In the genomic region with DNA sequence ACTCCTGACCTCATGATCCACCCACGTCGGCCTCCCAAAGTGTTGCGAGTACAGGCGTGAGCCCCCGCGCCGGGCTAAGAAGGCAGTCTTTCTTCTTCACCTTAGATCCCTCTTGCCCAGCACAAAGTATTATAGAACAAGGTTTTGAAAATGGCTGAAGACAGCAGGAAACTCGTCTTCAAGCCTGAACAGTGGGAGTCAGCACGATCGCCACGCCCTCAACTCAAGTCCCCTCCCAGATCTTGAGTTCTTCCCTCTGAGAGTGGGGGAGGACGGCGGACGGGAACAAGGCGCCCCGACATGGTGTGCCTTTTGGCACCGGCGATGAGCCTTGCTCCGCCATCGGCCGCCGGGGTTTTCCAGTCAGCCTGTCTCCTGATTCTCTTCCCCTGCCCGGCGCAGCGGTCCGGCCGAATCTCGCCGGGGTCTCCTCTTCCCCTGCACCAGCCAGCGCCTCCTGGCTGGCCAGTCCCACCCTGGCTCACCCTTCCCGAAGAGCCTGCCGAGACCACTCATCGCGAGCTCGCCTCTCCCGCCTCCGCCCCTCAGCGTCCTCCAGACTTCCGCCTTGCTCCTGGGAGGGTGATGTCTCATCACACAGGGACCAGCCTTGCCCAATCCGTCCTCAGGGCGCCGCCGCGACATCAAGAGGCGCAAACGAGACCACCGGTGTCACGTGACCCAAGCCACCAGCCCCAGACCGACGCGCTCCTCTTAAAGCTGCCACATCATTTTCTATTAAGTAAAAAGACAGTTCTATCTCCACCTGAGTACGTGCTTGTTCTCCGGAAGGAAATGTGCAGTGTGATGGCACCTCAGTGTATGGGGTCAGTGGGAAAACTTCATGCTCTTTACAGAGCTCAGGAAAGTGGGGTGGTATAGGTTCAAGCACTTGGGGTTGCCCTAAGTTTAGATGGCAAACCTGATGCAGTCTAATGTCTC, we compare ENCODE assay signal across 1 cellular context.
A peak's percentile ranks its signal among the peaks of the same experiment; 100 is the strongest.
TF ChIP-seq lines count a peak whose summit lies in the region.

A gene with protein sequence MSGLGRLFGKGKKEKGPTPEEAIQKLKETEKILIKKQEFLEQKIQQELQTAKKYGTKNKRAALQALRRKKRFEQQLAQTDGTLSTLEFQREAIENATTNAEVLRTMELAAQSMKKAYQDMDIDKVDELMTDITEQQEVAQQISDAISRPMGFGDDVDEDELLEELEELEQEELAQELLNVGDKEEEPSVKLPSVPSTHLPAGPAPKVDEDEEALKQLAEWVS (minus strand): TSS at position 565 of the 942 bp plus-strand sequence. CDS start 49 bp downstream, at position 516.

TF ChIP-seq in HepG2, 621 proteins besides CTCF, POLR2A, EP300 and RAD21 (continued from another document and continues in another):
- TF ChIP-seq, protein P1, sequence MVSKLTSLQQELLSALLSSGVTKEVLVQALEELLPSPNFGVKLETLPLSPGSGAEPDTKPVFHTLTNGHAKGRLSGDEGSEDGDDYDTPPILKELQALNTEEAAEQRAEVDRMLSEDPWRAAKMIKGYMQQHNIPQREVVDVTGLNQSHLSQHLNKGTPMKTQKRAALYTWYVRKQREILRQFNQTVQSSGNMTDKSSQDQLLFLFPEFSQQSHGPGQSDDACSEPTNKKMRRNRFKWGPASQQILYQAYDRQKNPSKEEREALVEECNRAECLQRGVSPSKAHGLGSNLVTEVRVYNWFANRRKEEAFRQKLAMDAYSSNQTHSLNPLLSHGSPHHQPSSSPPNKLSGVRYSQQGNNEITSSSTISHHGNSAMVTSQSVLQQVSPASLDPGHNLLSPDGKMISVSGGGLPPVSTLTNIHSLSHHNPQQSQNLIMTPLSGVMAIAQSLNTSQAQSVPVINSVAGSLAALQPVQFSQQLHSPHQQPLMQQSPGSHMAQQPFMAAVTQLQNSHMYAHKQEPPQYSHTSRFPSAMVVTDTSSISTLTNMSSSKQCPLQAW (CRISPR knock-in tag; IDR thresholded peaks at IDR 0.05) = peak; percentile 97
- peak; percentile 99 for TF ChIP-seq YEATS4 (CRISPR knock-in tag; IDR thresholded peaks at IDR 0.05; ENCODE audit: borderline replicate concordance)
- TF ChIP-seq, protein P2, sequence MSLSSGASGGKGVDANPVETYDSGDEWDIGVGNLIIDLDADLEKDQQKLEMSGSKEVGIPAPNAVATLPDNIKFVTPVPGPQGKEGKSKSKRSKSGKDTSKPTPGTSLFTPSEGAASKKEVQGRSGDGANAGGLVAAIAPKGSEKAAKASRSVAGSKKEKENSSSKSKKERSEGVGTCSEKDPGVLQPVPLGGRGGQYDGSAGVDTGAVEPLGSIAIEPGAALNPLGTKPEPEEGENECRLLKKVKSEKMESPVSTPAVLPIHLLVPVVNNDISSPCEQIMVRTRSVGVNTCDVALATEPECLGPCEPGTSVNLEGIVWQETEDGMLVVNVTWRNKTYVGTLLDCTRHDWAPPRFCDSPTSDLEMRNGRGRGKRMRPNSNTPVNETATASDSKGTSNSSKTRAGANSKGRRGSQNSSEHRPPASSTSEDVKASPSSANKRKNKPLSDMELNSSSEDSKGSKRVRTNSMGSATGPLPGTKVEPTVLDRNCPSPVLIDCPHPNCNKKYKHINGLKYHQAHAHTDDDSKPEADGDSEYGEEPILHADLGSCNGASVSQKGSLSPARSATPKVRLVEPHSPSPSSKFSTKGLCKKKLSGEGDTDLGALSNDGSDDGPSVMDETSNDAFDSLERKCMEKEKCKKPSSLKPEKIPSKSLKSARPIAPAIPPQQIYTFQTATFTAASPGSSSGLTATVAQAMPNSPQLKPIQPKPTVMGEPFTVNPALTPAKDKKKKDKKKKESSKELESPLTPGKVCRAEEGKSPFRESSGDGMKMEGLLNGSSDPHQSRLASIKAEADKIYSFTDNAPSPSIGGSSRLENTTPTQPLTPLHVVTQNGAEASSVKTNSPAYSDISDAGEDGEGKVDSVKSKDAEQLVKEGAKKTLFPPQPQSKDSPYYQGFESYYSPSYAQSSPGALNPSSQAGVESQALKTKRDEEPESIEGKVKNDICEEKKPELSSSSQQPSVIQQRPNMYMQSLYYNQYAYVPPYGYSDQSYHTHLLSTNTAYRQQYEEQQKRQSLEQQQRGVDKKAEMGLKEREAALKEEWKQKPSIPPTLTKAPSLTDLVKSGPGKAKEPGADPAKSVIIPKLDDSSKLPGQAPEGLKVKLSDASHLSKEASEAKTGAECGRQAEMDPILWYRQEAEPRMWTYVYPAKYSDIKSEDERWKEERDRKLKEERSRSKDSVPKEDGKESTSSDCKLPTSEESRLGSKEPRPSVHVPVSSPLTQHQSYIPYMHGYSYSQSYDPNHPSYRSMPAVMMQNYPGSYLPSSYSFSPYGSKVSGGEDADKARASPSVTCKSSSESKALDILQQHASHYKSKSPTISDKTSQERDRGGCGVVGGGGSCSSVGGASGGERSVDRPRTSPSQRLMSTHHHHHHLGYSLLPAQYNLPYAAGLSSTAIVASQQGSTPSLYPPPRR (CRISPR knock-in tag; IDR thresholded peaks at IDR 0.05; ENCODE audit: borderline replicate concordance) = peak; percentile 91
- TF ChIP-seq, protein P3, sequence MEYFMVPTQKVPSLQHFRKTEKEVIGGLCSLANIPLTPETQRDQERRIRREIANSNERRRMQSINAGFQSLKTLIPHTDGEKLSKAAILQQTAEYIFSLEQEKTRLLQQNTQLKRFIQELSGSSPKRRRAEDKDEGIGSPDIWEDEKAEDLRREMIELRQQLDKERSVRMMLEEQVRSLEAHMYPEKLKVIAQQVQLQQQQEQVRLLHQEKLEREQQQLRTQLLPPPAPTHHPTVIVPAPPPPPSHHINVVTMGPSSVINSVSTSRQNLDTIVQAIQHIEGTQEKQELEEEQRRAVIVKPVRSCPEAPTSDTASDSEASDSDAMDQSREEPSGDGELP (IDR thresholded peaks at IDR 0.05; ENCODE audit: borderline replicate concordance, low read depth) = peak; percentile 71; the same call in 1 of the 2 replicates
- TF ChIP-seq CREB1 (IDR thresholded peaks at IDR 0.05) = peak; percentile 99
- no peak for TF ChIP-seq CREB1 (CRISPR knock-in tag; IDR thresholded peaks at IDR 0.05)
- TF ChIP-seq, protein P4, sequence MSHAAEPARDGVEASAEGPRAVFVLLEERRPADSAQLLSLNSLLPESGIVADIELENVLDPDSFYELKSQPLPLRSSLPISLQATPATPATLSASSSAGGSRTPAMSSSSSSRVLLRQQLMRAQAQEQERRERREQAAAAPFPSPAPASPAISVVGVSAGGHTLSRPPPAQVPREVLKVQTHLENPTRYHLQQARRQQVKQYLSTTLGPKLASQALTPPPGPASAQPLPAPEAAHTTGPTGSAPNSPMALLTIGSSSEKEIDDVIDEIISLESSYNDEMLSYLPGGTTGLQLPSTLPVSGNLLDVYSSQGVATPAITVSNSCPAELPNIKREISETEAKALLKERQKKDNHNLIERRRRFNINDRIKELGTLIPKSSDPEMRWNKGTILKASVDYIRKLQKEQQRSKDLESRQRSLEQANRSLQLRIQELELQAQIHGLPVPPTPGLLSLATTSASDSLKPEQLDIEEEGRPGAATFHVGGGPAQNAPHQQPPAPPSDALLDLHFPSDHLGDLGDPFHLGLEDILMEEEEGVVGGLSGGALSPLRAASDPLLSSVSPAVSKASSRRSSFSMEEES (CRISPR knock-in tag; IDR thresholded peaks at IDR 0.05) = peak; percentile 99
- no peak; the same call in none of the 2 replicates for TF ChIP-seq SMAD9 (CRISPR knock-in tag; IDR thresholded peaks at IDR 0.05)
- TF ChIP-seq, protein P5, sequence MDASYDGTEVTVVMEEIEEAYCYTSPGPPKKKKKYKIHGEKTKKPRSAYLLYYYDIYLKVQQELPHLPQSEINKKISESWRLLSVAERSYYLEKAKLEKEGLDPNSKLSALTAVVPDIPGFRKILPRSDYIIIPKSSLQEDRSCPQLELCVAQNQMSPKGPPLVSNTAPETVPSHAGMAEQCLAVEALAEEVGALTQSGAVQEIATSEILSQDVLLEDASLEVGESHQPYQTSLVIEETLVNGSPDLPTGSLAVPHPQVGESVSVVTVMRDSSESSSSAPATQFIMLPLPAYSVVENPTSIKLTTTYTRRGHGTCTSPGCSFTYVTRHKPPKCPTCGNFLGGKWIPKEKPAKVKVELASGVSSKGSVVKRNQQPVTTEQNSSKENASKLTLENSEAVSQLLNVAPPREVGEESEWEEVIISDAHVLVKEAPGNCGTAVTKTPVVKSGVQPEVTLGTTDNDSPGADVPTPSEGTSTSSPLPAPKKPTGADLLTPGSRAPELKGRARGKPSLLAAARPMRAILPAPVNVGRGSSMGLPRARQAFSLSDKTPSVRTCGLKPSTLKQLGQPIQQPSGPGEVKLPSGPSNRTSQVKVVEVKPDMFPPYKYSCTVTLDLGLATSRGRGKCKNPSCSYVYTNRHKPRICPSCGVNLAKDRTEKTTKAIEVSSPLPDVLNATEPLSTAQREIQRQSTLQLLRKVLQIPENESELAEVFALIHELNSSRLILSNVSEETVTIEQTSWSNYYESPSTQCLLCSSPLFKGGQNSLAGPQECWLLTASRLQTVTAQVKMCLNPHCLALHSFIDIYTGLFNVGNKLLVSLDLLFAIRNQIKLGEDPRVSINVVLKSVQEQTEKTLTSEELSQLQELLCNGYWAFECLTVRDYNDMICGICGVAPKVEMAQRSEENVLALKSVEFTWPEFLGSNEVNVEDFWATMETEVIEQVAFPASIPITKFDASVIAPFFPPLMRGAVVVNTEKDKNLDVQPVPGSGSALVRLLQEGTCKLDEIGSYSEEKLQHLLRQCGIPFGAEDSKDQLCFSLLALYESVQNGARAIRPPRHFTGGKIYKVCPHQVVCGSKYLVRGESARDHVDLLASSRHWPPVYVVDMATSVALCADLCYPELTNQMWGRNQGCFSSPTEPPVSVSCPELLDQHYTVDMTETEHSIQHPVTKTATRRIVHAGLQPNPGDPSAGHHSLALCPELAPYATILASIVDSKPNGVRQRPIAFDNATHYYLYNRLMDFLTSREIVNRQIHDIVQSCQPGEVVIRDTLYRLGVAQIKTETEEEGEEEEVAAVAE (CRISPR knock-in tag; IDR thresholded peaks at IDR 0.05; ENCODE audit: borderline replicate concordance) = peak; percentile 95; the same call in 1 of the 2 replicates
- TF ChIP-seq ZIK1 (CRISPR knock-in tag; IDR thresholded peaks at IDR 0.05; ENCODE audit: borderline replicate concordance, low read depth) = peak; percentile 99
- TF ChIP-seq ZNF777 (CRISPR knock-in tag; IDR thresholded peaks at IDR 0.05) = peak; percentile 89
- peak; percentile 69; the same call in 1 of the 2 replicates for TF ChIP-seq ZNF589 (CRISPR knock-in tag; conservative IDR thresholded peaks at IDR 0.05)
- TF ChIP-seq, protein P6, sequence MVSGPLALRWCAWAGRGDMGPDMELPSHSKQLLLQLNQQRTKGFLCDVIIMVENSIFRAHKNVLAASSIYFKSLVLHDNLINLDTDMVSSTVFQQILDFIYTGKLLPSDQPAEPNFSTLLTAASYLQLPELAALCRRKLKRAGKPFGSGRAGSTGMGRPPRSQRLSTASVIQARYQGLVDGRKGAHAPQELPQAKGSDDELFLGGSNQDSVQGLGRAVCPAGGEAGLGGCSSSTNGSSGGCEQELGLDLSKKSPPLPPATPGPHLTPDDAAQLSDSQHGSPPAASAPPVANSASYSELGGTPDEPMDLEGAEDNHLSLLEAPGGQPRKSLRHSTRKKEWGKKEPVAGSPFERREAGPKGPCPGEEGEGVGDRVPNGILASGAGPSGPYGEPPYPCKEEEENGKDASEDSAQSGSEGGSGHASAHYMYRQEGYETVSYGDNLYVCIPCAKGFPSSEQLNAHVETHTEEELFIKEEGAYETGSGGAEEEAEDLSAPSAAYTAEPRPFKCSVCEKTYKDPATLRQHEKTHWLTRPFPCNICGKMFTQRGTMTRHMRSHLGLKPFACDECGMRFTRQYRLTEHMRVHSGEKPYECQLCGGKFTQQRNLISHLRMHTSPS (CRISPR knock-in tag; IDR thresholded peaks at IDR 0.05; ENCODE audit: low read depth) = peak; percentile 71; the same call in 1 of the 2 replicates
- peak; percentile 99 for TF ChIP-seq ZNF839 (CRISPR knock-in tag; IDR thresholded peaks at IDR 0.05; ENCODE audit: borderline replicate concordance)
- TF ChIP-seq ZSCAN31 (CRISPR knock-in tag; IDR thresholded peaks at IDR 0.05; ENCODE audit: low read depth) = peak; percentile 96
- TF ChIP-seq, protein P7, sequence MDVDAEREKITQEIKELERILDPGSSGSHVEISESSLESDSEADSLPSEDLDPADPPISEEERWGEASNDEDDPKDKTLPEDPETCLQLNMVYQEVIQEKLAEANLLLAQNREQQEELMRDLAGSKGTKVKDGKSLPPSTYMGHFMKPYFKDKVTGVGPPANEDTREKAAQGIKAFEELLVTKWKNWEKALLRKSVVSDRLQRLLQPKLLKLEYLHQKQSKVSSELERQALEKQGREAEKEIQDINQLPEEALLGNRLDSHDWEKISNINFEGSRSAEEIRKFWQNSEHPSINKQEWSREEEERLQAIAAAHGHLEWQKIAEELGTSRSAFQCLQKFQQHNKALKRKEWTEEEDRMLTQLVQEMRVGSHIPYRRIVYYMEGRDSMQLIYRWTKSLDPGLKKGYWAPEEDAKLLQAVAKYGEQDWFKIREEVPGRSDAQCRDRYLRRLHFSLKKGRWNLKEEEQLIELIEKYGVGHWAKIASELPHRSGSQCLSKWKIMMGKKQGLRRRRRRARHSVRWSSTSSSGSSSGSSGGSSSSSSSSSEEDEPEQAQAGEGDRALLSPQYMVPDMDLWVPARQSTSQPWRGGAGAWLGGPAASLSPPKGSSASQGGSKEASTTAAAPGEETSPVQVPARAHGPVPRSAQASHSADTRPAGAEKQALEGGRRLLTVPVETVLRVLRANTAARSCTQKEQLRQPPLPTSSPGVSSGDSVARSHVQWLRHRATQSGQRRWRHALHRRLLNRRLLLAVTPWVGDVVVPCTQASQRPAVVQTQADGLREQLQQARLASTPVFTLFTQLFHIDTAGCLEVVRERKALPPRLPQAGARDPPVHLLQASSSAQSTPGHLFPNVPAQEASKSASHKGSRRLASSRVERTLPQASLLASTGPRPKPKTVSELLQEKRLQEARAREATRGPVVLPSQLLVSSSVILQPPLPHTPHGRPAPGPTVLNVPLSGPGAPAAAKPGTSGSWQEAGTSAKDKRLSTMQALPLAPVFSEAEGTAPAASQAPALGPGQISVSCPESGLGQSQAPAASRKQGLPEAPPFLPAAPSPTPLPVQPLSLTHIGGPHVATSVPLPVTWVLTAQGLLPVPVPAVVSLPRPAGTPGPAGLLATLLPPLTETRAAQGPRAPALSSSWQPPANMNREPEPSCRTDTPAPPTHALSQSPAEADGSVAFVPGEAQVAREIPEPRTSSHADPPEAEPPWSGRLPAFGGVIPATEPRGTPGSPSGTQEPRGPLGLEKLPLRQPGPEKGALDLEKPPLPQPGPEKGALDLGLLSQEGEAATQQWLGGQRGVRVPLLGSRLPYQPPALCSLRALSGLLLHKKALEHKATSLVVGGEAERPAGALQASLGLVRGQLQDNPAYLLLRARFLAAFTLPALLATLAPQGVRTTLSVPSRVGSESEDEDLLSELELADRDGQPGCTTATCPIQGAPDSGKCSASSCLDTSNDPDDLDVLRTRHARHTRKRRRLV (CRISPR knock-in tag; IDR thresholded peaks at IDR 0.05) = peak; percentile 97
- TF ChIP-seq CHD2 (IDR thresholded peaks at IDR 0.05; ENCODE audit: low read depth, low read length) = peak; percentile 95
- TF ChIP-seq ZNF766 (CRISPR knock-in tag; IDR thresholded peaks at IDR 0.05; ENCODE audit: borderline replicate concordance) = peak; percentile 98
- peak; percentile 86 for TF ChIP-seq JUND (CRISPR knock-in tag; IDR thresholded peaks at IDR 0.05)
- TF ChIP-seq NFKB2 (CRISPR knock-in tag; IDR thresholded peaks at IDR 0.05; ENCODE audit: borderline replicate concordance) = peak; percentile 99
